In genomic region chr6:33425668-33426577, GRCh38 we compare ENCODE assay signal across 8 cellular contexts. TPM values are rescaled to one million over a fixed set of nuclear protein-coding genes. Genes with fewer than 3 reads are reported as not detected.
DNase-seq lines count a peak whose midpoint lies in the region; ATAC-seq and TF ChIP-seq lines count a peak whose summit lies in the region.

No MANE protein-coding gene starts in this region.

- H3K4me1 ChIP-seq in GM23248 (ENCODE audit: insufficient read depth) (peaks cover 22% of the 10 kb centered on the region), iPS-20b (ENCODE audit: insufficient read depth, low read length) (peaks cover 40% of the 10 kb centered on the region)

- intact Hi-C loops in MCF 10A (cut with micrococcal nuclease): loop anchor here (1.0 to 10.0 kb wide), 3 partner anchors 35 to 279 kb away; partner anchors contain the start of genes KIFC1 and RGL2

- TF ChIP-seq CTCF in VCaP (conservative IDR thresholded peaks at IDR 0.05) (peak; percentile 88), MCF 10A (IDR thresholded peaks at IDR 0.05; ENCODE audit: unreplicated experiment) (peak; percentile 68)

- WGBS in GM23248 (ENCODE audit: low coverage in 1 of 2, low lambda C conversion rate in 2 of 2, missing lambda C conversion rate in 2 of 2), 2 experiments: 0 to 1% methylated on average over 1 to 43 of the region's 43 CpGs

- H3K27me3 ChIP-seq in GM23248 (replicated peaks; ENCODE audit: insufficient read depth) (no peaks in the 10 kb centered on the region), iPS-20b (ENCODE audit: insufficient read depth, low read length) (no peaks in the 10 kb centered on the region)

- H3K36me3 Mint-ChIP-seq in MCF 10A (ENCODE audit: insufficient read depth, unreplicated experiment): no peaks in the 10 kb centered on the region

- peaks cover 44% of the 10 kb centered on the region for H3F3A ChIP-seq in GM23248 (ENCODE audit: insufficient read depth)

- H3K9me3 Mint-ChIP-seq in MCF 10A (ENCODE audit: unreplicated experiment): no peaks in the 10 kb centered on the region

- peak overlapping the region; percentile 85 for H3K27ac Mint-ChIP-seq in MCF 10A (ENCODE audit: low read depth, unreplicated experiment)

- H3K9me3 ChIP-seq in GM23248 (ENCODE audit: low read depth): no peaks in the 10 kb centered on the region
- no peaks in the 10 kb centered on the region for H3K9me3 ChIP-seq in iPS-20b (ENCODE audit: insufficient read depth, low read depth, low read length)

- H4K20me1 ChIP-seq in GM23248 (ENCODE audit: insufficient read depth): no peaks in the 10 kb centered on the region

- H3K4me3 ChIP-seq in GM23248: peak overlapping the region; percentile 77
- H3K4me3 ChIP-seq in iPS-20b (ENCODE audit: low read length): peak overlapping the region; percentile 78
- peak overlapping the region; percentile 44 to 69 (median 51) for H3K4me3 ChIP-seq in skin epidermis

- in situ Hi-C loops in Caki2 (cut with HindIII; ENCODE audit: low pct_unique_long_range_greater_than_20kb, low sequenced_read_pairs): no loop called here
- in situ Hi-C loops in GM23248 (cut with MboI): no loop called here

- H3K27me3 Mint-ChIP-seq in MCF 10A (ENCODE audit: insufficient read depth, unreplicated experiment): no peaks in the 10 kb centered on the region

- H3K9me2 ChIP-seq in GM23248 (ENCODE audit: insufficient read depth): no peaks in the 10 kb centered on the region

- peak overlapping the region; percentile 86 for H3K27ac ChIP-seq in GM23248
- H3K27ac ChIP-seq in VCaP: peak overlapping the region; percentile 92
- peak overlapping the region; percentile 82 for H3K27ac ChIP-seq in iPS-20b (ENCODE audit: low read length)
- peak overlapping the region; percentile 71 to 97 (median 92) for H3K27ac ChIP-seq in skin epidermis

- H3K4me2 ChIP-seq in GM23248 (ENCODE audit: unreplicated experiment): peak overlapping the region; percentile 81

- DNase-seq in Caki2 (ENCODE audit: low read depth) (peak; percentile 81), GM23248 (peak; percentile 89), NCI-H2029 (lab: John Stamatoyannopoulos, UW) (peak; percentile 76), MCF 10A (ENCODE audit: unreplicated experiment) (peak; percentile 83)

- BruUV-seq in MCF 10A (replicated peaks; lab: Mats Ljungman, UMichigan): no TSS peak

- H3K36me3 ChIP-seq in GM23248 (ENCODE audit: low read depth) (no peaks in the 10 kb centered on the region), iPS-20b (ENCODE audit: insufficient read depth, low read depth, low read length) (peaks cover 27% of the 10 kb centered on the region)

- H2AFZ ChIP-seq in GM23248: peak overlapping the region; percentile 75

- peaks cover 70% of the 10 kb centered on the region for H3K79me2 ChIP-seq in GM23248 (ENCODE audit: insufficient read depth)

- peak overlapping the region; percentile 97 for H3K4me3 Mint-ChIP-seq in MCF 10A (ENCODE audit: unreplicated experiment)

- POLR2A ChIA-PET in MCF 10A (lab: Yijun Ruan, JAX): interaction anchor here (0.5 to 3.2 kb wide), 28 partner anchors 9 to 1691 kb away, joined by 3 to 35 read pairs (median 5); partner anchors contain the start of genes BAK1, CUTA, HSD17B8 and PFDN6

- CTCF ChIA-PET in MCF 10A (lab: Yijun Ruan, JAX): interaction anchor here (0.6 to 1.3 kb wide), 11 partner anchors 9 to 199 kb away, joined by 3 to 6 read pairs (median 4); no protein-coding TSS in a partner anchor

- H3K4me1 Mint-ChIP-seq in MCF 10A (ENCODE audit: insufficient read depth, unreplicated experiment): peaks cover 61% of the 10 kb centered on the region

- no peak for ATAC-seq in HG03457 (IDR thresholded peaks at IDR 0.05; ENCODE audit: unreplicated experiment)

- H3K9ac ChIP-seq in GM23248 (peak overlapping the region; percentile 87), iPS-20b (ENCODE audit: low read depth, low read length) (peak overlapping the region; percentile 81; the same call in 1 of the 2 replicates)

RNA-seq across cellular contexts. Expression of gene SYNGAP1, which starts 6.1 kb away (rescaled TPM):
- 0.14 TPM in 2 replicates for total RNA-seq in Caki2 (2014; rRNA removed; shearing (Covaris generic); ENCODE audit: low replicate concordance)
- total RNA-seq in GM23248 (2014; rRNA removed; shearing (Covaris generic)): 2.8 and 3.7 TPM in 2 replicates
- polyA plus RNA-seq in GM23248 (2016; fragmentation: Nextera tagmentation; extraction: Ambion mirVana): 0.42 and 0.65 TPM in 2 replicates
- 6.7 and 9.9 TPM in 2 replicates for total RNA-seq in MCF 10A (2022)

RNA-seq across cellular contexts. Expression of gene CUTA, which starts 8.0 kb away (rescaled TPM):
- total RNA-seq in Caki2 (2014; rRNA removed; shearing (Covaris generic); ENCODE audit: low replicate concordance): 303 and 346 TPM in 2 replicates
- 197 and 204 TPM in 2 replicates for total RNA-seq in GM23248 (2014; rRNA removed; shearing (Covaris generic))
- polyA plus RNA-seq in GM23248 (2016; fragmentation: Nextera tagmentation; extraction: Ambion mirVana): 397 and 404 TPM in 2 replicates
- 212 and 231 TPM in 2 replicates for total RNA-seq in MCF 10A (2022)

RNA-seq across cellular contexts. Expression of gene PHF1, which starts 15.1 kb away (rescaled TPM):
- 32.5 and 43.2 TPM in 2 replicates for total RNA-seq in Caki2 (2014; rRNA removed; shearing (Covaris generic); ENCODE audit: low replicate concordance)
- 39.8 and 44.9 TPM in 2 replicates for total RNA-seq in GM23248 (2014; rRNA removed; shearing (Covaris generic))
- polyA plus RNA-seq in GM23248 (2016; fragmentation: Nextera tagmentation; extraction: Ambion mirVana): 24.5 TPM in 2 replicates
- total RNA-seq in MCF 10A (2022): 28.9 and 33.9 TPM in 2 replicates

RNA-seq across cellular contexts. Expression of gene ZBTB9, which starts 28.5 kb away (rescaled TPM):
- total RNA-seq in Caki2 (2014; rRNA removed; shearing (Covaris generic); ENCODE audit: low replicate concordance): 14.3 and 39.3 TPM in 2 replicates
- total RNA-seq in GM23248 (2014; rRNA removed; shearing (Covaris generic)): 2.0 and 3.5 TPM in 2 replicates
- polyA plus RNA-seq in GM23248 (2016; fragmentation: Nextera tagmentation; extraction: Ambion mirVana): 7.0 and 7.3 TPM in 2 replicates
- total RNA-seq in MCF 10A (2022): 7.5 and 8.3 TPM in 2 replicates

RNA-seq across cellular contexts. Expression of gene KIFC1, which starts 34.3 kb away (rescaled TPM):
- 176 and 179 TPM in 2 replicates for total RNA-seq in Caki2 (2014; rRNA removed; shearing (Covaris generic); ENCODE audit: low replicate concordance)
- 14.4 and 14.5 TPM in 2 replicates for total RNA-seq in GM23248 (2014; rRNA removed; shearing (Covaris generic))
- 3.9 and 4.0 TPM in 2 replicates for polyA plus RNA-seq in GM23248 (2016; fragmentation: Nextera tagmentation; extraction: Ambion mirVana)
- 20.3 and 27.1 TPM in 2 replicates for total RNA-seq in MCF 10A (2022)
